In genomic region chr5:121967187-121967586, GRCh38 we compare ENCODE assay signal across 9 cellular contexts. TPM values are rescaled to one million over a fixed set of nuclear protein-coding genes. Genes with fewer than 3 reads are reported as not detected.
A peak's percentile ranks its signal among the peaks of the same experiment; 100 is the strongest.
DNase-seq lines count a peak whose midpoint lies in the region; ATAC-seq and TF ChIP-seq lines count a peak whose summit lies in the region.
"Had no signal": no experiment of that assay in that cellular context is flagged by ENCODE, and none has a peak within 500 bp of the region (broad histone marks: within the 10 kb centered on the region; RNA-seq: fewer than 3 reads in every experiment).

No MANE protein-coding gene starts in this region.

- no peak overlapping the region for H3K27ac ChIP-seq in breast epithelium
- no peak overlapping the region for H3K27ac ChIP-seq in lower lobe of right lung
- H3K27ac ChIP-seq: testis had no signal

- no peak for TF ChIP-seq POLR2A in breast epithelium (IDR thresholded peaks at IDR 0.05)

- intact Hi-C loops in breast epithelium (cut with DNase I; ENCODE audit: low total_unique reads) (no loop called here), lower lobe of right lung (cut with DNase I) (loop anchor here (10.0 kb wide), 1 partner anchor 138 kb away; no protein-coding TSS in a partner anchor)

- H3K4me1 ChIP-seq in breast epithelium (peaks cover 0 to 10% of the 10 kb centered on the region in 2 donors), lower lobe of right lung (peaks cover 34% of the 10 kb centered on the region)

- H3K36me3 ChIP-seq in breast epithelium (no peaks in the 10 kb centered on the region), lower lobe of right lung (no peaks in the 10 kb centered on the region)

- TF ChIP-seq CTCF in AG10803 (conservative IDR thresholded peaks at IDR 0.05; ENCODE audit: low read length) = peak; percentile 63
- peak in 2 of 3 donors; percentile 13 to 38 for TF ChIP-seq CTCF in breast epithelium (IDR thresholded peaks at IDR 0.05)
- peak; percentile 40 for TF ChIP-seq CTCF in lower lobe of right lung (IDR thresholded peaks at IDR 0.05)

- no peak for ATAC-seq in lower lobe of right lung

- peak; percentile 55 for DNase-seq in AG10803 (ENCODE audit: low read depth)
- DNase-seq in Kasumi-1 (lab: John Stamatoyannopoulos, UW) = peak; percentile 10 to 32
- no peak for DNase-seq in breast epithelium (ENCODE audit: low spot score in 2 of 2)
- no peak for DNase-seq in lower lobe of right lung
- no peak for DNase-seq in retina
- no peak for DNase-seq in hepatic stellate cell (ENCODE audit: low spot score)
- no peak for DNase-seq in C1 segment of cervical spinal cord (lab: John Stamatoyannopoulos, UW)
- DNase-seq in SHP77 treated with DMSO at 0.1 percent for 48 hours (lab: John Stamatoyannopoulos, UW) = no peak
- DNase-seq: testis had no signal

- H3K27me3 ChIP-seq in breast epithelium (no peaks in the 10 kb centered on the region), lower lobe of right lung (ENCODE audit: low read depth) (no peaks in the 10 kb centered on the region)
- H3K27me3 ChIP-seq: testis had no signal

- no peaks in the 10 kb centered on the region for H3K9me3 ChIP-seq in breast epithelium
- no peaks in the 10 kb centered on the region for H3K9me3 ChIP-seq in lower lobe of right lung
- H3K9me3 ChIP-seq: testis had no signal

- no peak overlapping the region for H3K4me3 ChIP-seq in AG10803 (ENCODE audit: low read length)
- H3K4me3 ChIP-seq in breast epithelium = no peak overlapping the region
- no peak overlapping the region for H3K4me3 ChIP-seq in lower lobe of right lung
- H3K4me3 ChIP-seq: testis had no signal

RNA-seq across cellular contexts. Expression of gene SRFBP1, which starts 5.4 kb away (rescaled TPM):
- total RNA-seq in breast epithelium (10 to 100 TPM; 16.8 to 32.8 (median 21.3) TPM), lower lobe of right lung (13.8 TPM)

Comparison
In these comparisons a context has a peak if more than half of its experiments do, and no peak if none do; other contexts are left out.
1. DNase-seq: peak in AG10803 (single experiment) and Kasumi-1 (2 of 2); none in breast epithelium (0 of 2), lower lobe of right lung (single experiment), retina (single experiment), hepatic stellate cell (single experiment), C1 segment of cervical spinal cord (0 of 14) and SHP77 treated with DMSO at 0.1 percent for 48 hours (single experiment).
2. Peak in every context shown above with its lines, with median percentiles within 50 percentile points of each other: CTCF ChIP-seq.